Comparison of ENCODE assay signal across 22 cellular contexts in genomic region chr3:182940266-182940808, GRCh38. TPM values are rescaled to one million over a fixed set of nuclear protein-coding genes. Genes with fewer than 3 reads are reported as not detected.
DNase-seq lines count a peak whose midpoint lies in the region; ATAC-seq and TF ChIP-seq lines count a peak whose summit lies in the region.
"Had no signal": no experiment of that assay in that cellular context is flagged by ENCODE, and none has a peak within 500 bp of the region (broad histone marks: within the 10 kb centered on the region; RNA-seq: fewer than 3 reads in every experiment).

No MANE protein-coding gene starts in this region.

- POLR2A ChIA-PET in activated CD4-positive, alpha-beta T cell treated with anti-CD3 and anti-CD28 coated beads for 36 hours (lab: Charles Lee): no interaction called here
- POLR2A ChIA-PET in PC-3 (lab: Charles Lee; ENCODE audit: unreplicated experiment): interaction anchor here (0.6 kb wide), 1 partner anchor 213 kb away, joined by 8 read pairs; no protein-coding TSS in a partner anchor
- POLR2A ChIA-PET in naive thymus-derived CD8-positive, alpha-beta T cell (lab: Charles Lee): no interaction called here

- H3K27me3 Mint-ChIP-seq in activated CD4-positive, alpha-beta T cell treated with anti-CD3 and anti-CD28 coated beads for 36 hours: no peaks in the 10 kb centered on the region
- H3K27me3 Mint-ChIP-seq in activated naive CD4-positive, alpha-beta T cell treated with anti-CD3 and anti-CD28 coated beads for 36 hours (ENCODE audit: low read depth): no peaks in the 10 kb centered on the region
- H3K27me3 Mint-ChIP-seq in naive thymus-derived CD8-positive, alpha-beta T cell: no peaks in the 10 kb centered on the region
- H3K27me3 Mint-ChIP-seq: CD4-positive, alpha-beta T cell; IgD-negative memory B cell had no signal

- H3K56ac ChIP-seq in mesendoderm (ENCODE audit: low read length): peak overlapping the region; percentile 9

- no peak overlapping the region for H2BK15ac ChIP-seq in mesendoderm (replicated peaks; ENCODE audit: low read depth)

- no peak overlapping the region for H2BK5ac ChIP-seq in mesendoderm (ENCODE audit: low read length)

- no peak overlapping the region for H3K23ac ChIP-seq in mesendoderm (ENCODE audit: low read length)

- no peak overlapping the region for H2BK120ac ChIP-seq in mesendoderm (ENCODE audit: low read depth, low read length)

- peak overlapping the region; percentile 36 for H3K4ac ChIP-seq in mesendoderm (ENCODE audit: low read depth, low read length)

- BruUV-seq in PC-3 (replicated peaks; lab: Mats Ljungman, UMichigan): no TSS peak

- peaks cover 6% of the 10 kb centered on the region for H3K36me3 Mint-ChIP-seq in activated CD4-positive, alpha-beta T cell treated with anti-CD3 and anti-CD28 coated beads for 36 hours (ENCODE audit: low read depth)
- peaks cover 0 to 8% of the 10 kb centered on the region in 2 donors for H3K36me3 Mint-ChIP-seq in activated naive CD4-positive, alpha-beta T cell treated with anti-CD3 and anti-CD28 coated beads, Interleukin-2, amount 50 U/mL, for 72 hours
- peaks cover 9% of the 10 kb centered on the region for H3K36me3 Mint-ChIP-seq in activated naive CD4-positive, alpha-beta T cell treated with anti-CD3 and anti-CD28 coated beads for 36 hours (ENCODE audit: low read depth)
- H3K36me3 Mint-ChIP-seq in naive thymus-derived CD8-positive, alpha-beta T cell: peaks cover 0 to 21% (median 10%) of the 10 kb centered on the region in 3 donors

- H4K5ac ChIP-seq in mesendoderm (ENCODE audit: low read length): no peak overlapping the region

- no peaks in the 10 kb centered on the region for H3K9me3 Mint-ChIP-seq in activated CD4-positive, alpha-beta T cell treated with anti-CD3 and anti-CD28 coated beads for 36 hours (ENCODE audit: low read depth)
- H3K9me3 Mint-ChIP-seq in activated naive CD4-positive, alpha-beta T cell treated with anti-CD3 and anti-CD28 coated beads, Interleukin-2, amount 50 U/mL, for 72 hours: no peaks in the 10 kb centered on the region
- no peaks in the 10 kb centered on the region for H3K9me3 Mint-ChIP-seq in activated naive CD4-positive, alpha-beta T cell treated with anti-CD3 and anti-CD28 coated beads for 36 hours
- H3K9me3 Mint-ChIP-seq in naive thymus-derived CD8-positive, alpha-beta T cell: no peaks in the 10 kb centered on the region
- H3K9me3 Mint-ChIP-seq: CD4-positive, alpha-beta T cell; H9; IgD-negative memory B cell had no signal

- no peaks in the 10 kb centered on the region for H3K79me1 ChIP-seq in mesendoderm (ENCODE audit: low read length)

- H3K9me2 ChIP-seq in PC-3 (replicated peaks; ENCODE audit: low read length): no peaks in the 10 kb centered on the region

- no CpG with 5 or more reads among the region's 4 CpGs for WGBS in mesendoderm (ENCODE audit: extremely low coverage, insufficient coverage, low lambda C conversion rate)

- no peaks in the 10 kb centered on the region for H3F3A ChIP-seq in PC-3 (ENCODE audit: low read length, unreplicated experiment)

- no peak overlapping the region for H3K4me3 Mint-ChIP-seq in activated CD4-positive, alpha-beta T cell treated with anti-CD3 and anti-CD28 coated beads for 36 hours
- H3K4me3 Mint-ChIP-seq in activated naive CD4-positive, alpha-beta T cell treated with anti-CD3 and anti-CD28 coated beads for 36 hours: no peak overlapping the region
- H3K4me3 Mint-ChIP-seq in naive thymus-derived CD8-positive, alpha-beta T cell: no peak overlapping the region
- H3K4me3 Mint-ChIP-seq: CD4-positive, alpha-beta T cell; H9; IgD-negative memory B cell had no signal

- H3K9ac ChIP-seq in mesendoderm (ENCODE audit: low read length) (no peak overlapping the region), PC-3 (ENCODE audit: low read length) (no peak overlapping the region)

- H3K18ac ChIP-seq in mesendoderm (ENCODE audit: low read length): no peak overlapping the region

- no peak overlapping the region for H2AFZ ChIP-seq in PC-3 (ENCODE audit: low read length)
- H2AFZ ChIP-seq: PC-9 had no signal

- H3K27ac ChIP-seq in mesendoderm (ENCODE audit: low read depth, low read length) (no peak overlapping the region), PC-3 (ENCODE audit: low read length) (no peak overlapping the region)
- H3K27ac ChIP-seq: PC-9 had no signal

- H3K36me3 ChIP-seq in mesendoderm (ENCODE audit: control insufficient read depth, insufficient read depth, low read length): no peaks in the 10 kb centered on the region
- peaks cover 9% of the 10 kb centered on the region for H3K36me3 ChIP-seq in PC-3 (ENCODE audit: low read depth, low read length)

- H3K79me2 ChIP-seq in mesendoderm (ENCODE audit: control insufficient read depth, insufficient read depth, low read length) (no peaks in the 10 kb centered on the region), PC-3 (ENCODE audit: low read length) (no peaks in the 10 kb centered on the region)

- peak; percentile 74 for ATAC-seq in activated CD4-positive, alpha-beta T cell treated with anti-CD3 and anti-CD28 coated beads for 36 hours
- ATAC-seq in activated naive CD4-positive, alpha-beta T cell treated with anti-CD3 and anti-CD28 coated beads, Interleukin-2, amount 50 U/mL, for 72 hours: peak; percentile 52 to 79
- no peak for ATAC-seq in PC-3
- ATAC-seq in HG03097 (IDR thresholded peaks at IDR 0.05; ENCODE audit: low FRiP score, unreplicated experiment): no peak
- no peak for ATAC-seq in naive thymus-derived CD8-positive, alpha-beta T cell
- ATAC-seq: GM12878 had no signal

- H3K4me1 Mint-ChIP-seq in activated CD4-positive, alpha-beta T cell treated with anti-CD3 and anti-CD28 coated beads for 36 hours: peaks cover 24% of the 10 kb centered on the region
- peaks cover 19% of the 10 kb centered on the region for H3K4me1 Mint-ChIP-seq in activated naive CD4-positive, alpha-beta T cell treated with anti-CD3 and anti-CD28 coated beads for 36 hours (ENCODE audit: low read depth)
- peaks cover 5 to 22% (median 11%) of the 10 kb centered on the region in 4 donors for H3K4me1 Mint-ChIP-seq in naive thymus-derived CD8-positive, alpha-beta T cell

- H3K4me3 ChIP-seq in mesendoderm (ENCODE audit: low read length) (no peak overlapping the region), PC-3 (ENCODE audit: low read length) (no peak overlapping the region)
- H3K4me3 ChIP-seq: GM12878, MG63, PC-9 had no signal

- CTCF ChIA-PET in activated CD4-positive, alpha-beta T cell treated with anti-CD3 and anti-CD28 coated beads for 36 hours (lab: Charles Lee): no interaction called here
- CTCF ChIA-PET in activated naive CD4-positive, alpha-beta T cell treated with anti-CD3 and anti-CD28 coated beads for 36 hours (lab: Charles Lee): no interaction called here
- CTCF ChIA-PET in PC-3 (lab: Charles Lee): no interaction called here

- H3K4me1 ChIP-seq in mesendoderm (ENCODE audit: control insufficient read depth, low read depth, low read length) (peaks cover 14% of the 10 kb centered on the region), PC-3 (ENCODE audit: insufficient read depth, low read length) (no peaks in the 10 kb centered on the region)

- no peak for DNase-seq in activated CD4-positive, alpha-beta T cell treated with anti-CD3 and anti-CD28 coated beads for 36 hours
- no peak for DNase-seq in activated CD4-positive, alpha-beta T cell treated with anti-CD3 and anti-CD28 coated beads for 4 hours
- DNase-seq in activated naive CD4-positive, alpha-beta T cell treated with anti-CD3 and anti-CD28 coated beads, Interleukin-2, amount 50 U/mL, for 72 hours (ENCODE audit: low spot score in 2 of 2): no peak
- no peak for DNase-seq in activated naive CD4-positive, alpha-beta T cell treated with anti-CD3 and anti-CD28 coated beads for 36 hours
- DNase-seq in mesendoderm: no peak
- DNase-seq in PC-3: no peak
- DNase-seq in naive thymus-derived CD8-positive, alpha-beta T cell: no peak
- DNase-seq: 8988T; CD4-positive, alpha-beta T cell; DMS153; H9; Karpas-422; MG63; NCI-H1048; NCI-H1436; NCI-H1930; NCI-H226; NCI-H524 had no signal

- no peak overlapping the region for H4K8ac ChIP-seq in mesendoderm (ENCODE audit: low read depth, low read length)

- no peak for TF ChIP-seq CTCF in PC-3 (conservative IDR thresholded peaks at IDR 0.05; ENCODE audit: low read depth, low read length)

- H4K20me1 ChIP-seq in PC-3 (ENCODE audit: low read length): no peaks in the 10 kb centered on the region

- intact Hi-C loops in activated CD4-positive, alpha-beta T cell treated with anti-CD3 and anti-CD28 coated beads for 36 hours (cut with DNase I, micrococcal nuclease): no loop called here
- intact Hi-C loops in activated naive CD4-positive, alpha-beta T cell treated with anti-CD3 and anti-CD28 coated beads for 36 hours (cut with micrococcal nuclease): no loop called here
- intact Hi-C loops in PC-3 (cut with micrococcal nuclease): no loop called here

- peak overlapping the region; percentile 17 for H2AK5ac ChIP-seq in mesendoderm (ENCODE audit: low read length)

- no peaks in the 10 kb centered on the region for H3K9me3 ChIP-seq in PC-3 (ENCODE audit: low read length)
- H3K9me3 ChIP-seq: MG63 had no signal

- peak overlapping the region; percentile 38 for H3K27ac Mint-ChIP-seq in activated CD4-positive, alpha-beta T cell treated with anti-CD3 and anti-CD28 coated beads for 36 hours
- H3K27ac Mint-ChIP-seq in activated naive CD4-positive, alpha-beta T cell treated with anti-CD3 and anti-CD28 coated beads, Interleukin-2, amount 50 U/mL, for 72 hours: peak overlapping the region in 1 of 2 donors; percentile 63
- no peak overlapping the region for H3K27ac Mint-ChIP-seq in activated naive CD4-positive, alpha-beta T cell treated with anti-CD3 and anti-CD28 coated beads for 36 hours
- peak overlapping the region in 5 of 10 donors; percentile 41 to 63 (median 50) for H3K27ac Mint-ChIP-seq in naive thymus-derived CD8-positive, alpha-beta T cell
- H3K27ac Mint-ChIP-seq: CD4-positive, alpha-beta T cell; IgD-negative memory B cell had no signal

- H3K4me2 ChIP-seq in mesendoderm (ENCODE audit: low read length): no peak overlapping the region
- no peak overlapping the region for H3K4me2 ChIP-seq in PC-3 (ENCODE audit: low read length)
- H3K4me2 ChIP-seq: PC-9 had no signal

- no peaks in the 10 kb centered on the region for H3K27me3 ChIP-seq in mesendoderm (ENCODE audit: insufficient read depth, low read length, poor library complexity)
- H3K27me3 ChIP-seq in PC-3 (ENCODE audit: low read length): no peaks in the 10 kb centered on the region
- H3K27me3 ChIP-seq: MG63 had no signal

RNA-seq across cellular contexts. Expression of gene DCUN1D1, which starts 40.0 kb away (rescaled TPM):
- total RNA-seq in activated CD4-positive, alpha-beta T cell treated with anti-CD3 and anti-CD28 coated beads for 36 hours: 10 to 100 TPM; 40.0 to 52.9 TPM
- total RNA-seq in activated naive CD4-positive, alpha-beta T cell treated with anti-CD3 and anti-CD28 coated beads, Interleukin-2, amount 50 U/mL, for 72 hours: 10 to 100 TPM; 30.6 to 50.2 TPM
- 10 to 100 TPM; 38.4 to 40.5 TPM for total RNA-seq in activated naive CD4-positive, alpha-beta T cell treated with anti-CD3 and anti-CD28 coated beads for 36 hours
- 67.8 TPM for polyA plus RNA-seq in mesendoderm (2013, experiment 1 of 2)
- polyA plus RNA-seq in mesendoderm (2013, experiment 2 of 2): 63.7 TPM
- total RNA-seq in PC-3 (2014; rRNA removed): 19.5 and 39.7 TPM in 2 replicates
- total RNA-seq in naive thymus-derived CD8-positive, alpha-beta T cell: 10 to 100 TPM; 34.5 to 36.6 TPM
- polyA plus RNA-seq in naive thymus-derived CD8-positive, alpha-beta T cell: 10 to 100 TPM; 21.3 to 24.8 (median 24.1) TPM

Comparison
In these comparisons a context has a peak if more than half of its experiments do, and no peak if none do; other contexts are left out.
1. ATAC-seq: peak in activated CD4-positive, alpha-beta T cell treated with anti-CD3 and anti-CD28 coated beads for 36 hours (single experiment) and activated naive CD4-positive, alpha-beta T cell treated with anti-CD3 and anti-CD28 coated beads, Interleukin-2, amount 50 U/mL, for 72 hours (2 of 2); none in PC-3 (single experiment), HG03097 (single experiment) and naive thymus-derived CD8-positive, alpha-beta T cell (0 of 2).